ENCODE assay signal across 1 cellular context in the genomic region with DNA sequence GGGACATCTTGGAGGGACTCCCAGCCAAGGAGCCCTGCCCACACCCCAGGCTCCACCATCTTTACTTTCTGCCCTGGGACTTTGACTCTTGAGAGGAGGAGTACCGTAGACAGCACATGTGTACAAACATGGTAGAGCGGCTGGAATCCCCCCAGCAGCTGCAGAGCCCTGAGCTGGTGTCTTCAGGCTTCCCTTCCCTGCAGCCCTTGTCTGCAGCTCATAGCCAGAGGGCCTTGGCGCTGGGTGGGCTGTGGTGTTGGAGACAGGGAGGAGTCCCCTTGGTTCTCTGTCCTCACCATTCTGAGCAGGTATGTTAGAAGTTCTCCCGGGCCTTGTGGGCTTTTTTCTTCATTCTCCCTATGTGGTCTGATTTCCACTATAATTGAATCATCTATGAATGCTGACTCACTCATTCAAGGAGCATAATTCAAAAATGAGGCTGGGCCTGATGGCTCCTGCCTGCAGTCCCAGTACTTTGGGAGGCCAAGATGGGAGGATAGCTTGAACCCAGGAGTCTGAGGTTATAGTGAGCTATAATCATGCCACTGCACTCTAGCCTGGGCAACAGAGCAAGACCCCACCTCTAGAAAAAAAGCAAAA.
TF ChIP-seq lines count a peak whose summit lies in the region.

No MANE protein-coding gene starts in this region.

TF ChIP-seq in SK-N-SH, 30 proteins besides CTCF, POLR2A, EP300 and RAD21 (continued from another document):
- TF ChIP-seq, protein P1, sequence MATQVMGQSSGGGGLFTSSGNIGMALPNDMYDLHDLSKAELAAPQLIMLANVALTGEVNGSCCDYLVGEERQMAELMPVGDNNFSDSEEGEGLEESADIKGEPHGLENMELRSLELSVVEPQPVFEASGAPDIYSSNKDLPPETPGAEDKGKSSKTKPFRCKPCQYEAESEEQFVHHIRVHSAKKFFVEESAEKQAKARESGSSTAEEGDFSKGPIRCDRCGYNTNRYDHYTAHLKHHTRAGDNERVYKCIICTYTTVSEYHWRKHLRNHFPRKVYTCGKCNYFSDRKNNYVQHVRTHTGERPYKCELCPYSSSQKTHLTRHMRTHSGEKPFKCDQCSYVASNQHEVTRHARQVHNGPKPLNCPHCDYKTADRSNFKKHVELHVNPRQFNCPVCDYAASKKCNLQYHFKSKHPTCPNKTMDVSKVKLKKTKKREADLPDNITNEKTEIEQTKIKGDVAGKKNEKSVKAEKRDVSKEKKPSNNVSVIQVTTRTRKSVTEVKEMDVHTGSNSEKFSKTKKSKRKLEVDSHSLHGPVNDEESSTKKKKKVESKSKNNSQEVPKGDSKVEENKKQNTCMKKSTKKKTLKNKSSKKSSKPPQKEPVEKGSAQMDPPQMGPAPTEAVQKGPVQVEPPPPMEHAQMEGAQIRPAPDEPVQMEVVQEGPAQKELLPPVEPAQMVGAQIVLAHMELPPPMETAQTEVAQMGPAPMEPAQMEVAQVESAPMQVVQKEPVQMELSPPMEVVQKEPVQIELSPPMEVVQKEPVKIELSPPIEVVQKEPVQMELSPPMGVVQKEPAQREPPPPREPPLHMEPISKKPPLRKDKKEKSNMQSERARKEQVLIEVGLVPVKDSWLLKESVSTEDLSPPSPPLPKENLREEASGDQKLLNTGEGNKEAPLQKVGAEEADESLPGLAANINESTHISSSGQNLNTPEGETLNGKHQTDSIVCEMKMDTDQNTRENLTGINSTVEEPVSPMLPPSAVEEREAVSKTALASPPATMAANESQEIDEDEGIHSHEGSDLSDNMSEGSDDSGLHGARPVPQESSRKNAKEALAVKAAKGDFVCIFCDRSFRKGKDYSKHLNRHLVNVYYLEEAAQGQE (IDR thresholded peaks at IDR 0.05; ENCODE audit: low read depth, low read length): no peak
TF ChIP-seq in SK-N-SH: peak in this region for 1.
